ENCODE assay signal across 10 cellular contexts in genomic region chr9:122498883-122499288, GRCh38. TPM values are rescaled to one million over a fixed set of nuclear protein-coding genes. Genes with fewer than 3 reads are reported as not detected.
DNase-seq lines count a peak whose midpoint lies in the region; ATAC-seq and TF ChIP-seq lines count a peak whose summit lies in the region.
"Had no signal": no experiment of that assay in that cellular context is flagged by ENCODE, and none has a peak within 500 bp of the region (broad histone marks: within the 10 kb centered on the region; RNA-seq: fewer than 3 reads in every experiment).

No MANE protein-coding gene starts in this region.

- DNase-seq in NCI-H2196 (lab: John Stamatoyannopoulos, UW; ENCODE audit: unreplicated experiment), result peak; percentile 6
- no peak for DNase-seq in NCI-H2196 treated with DMSO at 0.1 percent for 48 hours (lab: John Stamatoyannopoulos, UW; ENCODE audit: unreplicated experiment)
- peak; percentile 78 for DNase-seq in GM23338 (ENCODE audit: low spot score)
- peak; percentile 83 for DNase-seq in NCI-H748 (lab: John Stamatoyannopoulos, UW; ENCODE audit: unreplicated experiment)
- peak; percentile 19 for DNase-seq in astrocyte of the spinal cord (ENCODE audit: low read depth, low spot score)
- DNase-seq in left kidney (ENCODE audit: low read depth, low spot score), result peak; percentile 52
- DNase-seq in Ammon's horn (ENCODE audit: low spot score), result no peak

- H3K27ac Mint-ChIP-seq in GM23338, result no peak overlapping the region

- H3K4me3 ChIP-seq in GM23338 (no peak overlapping the region), astrocyte of the spinal cord (ENCODE audit: low read depth, low read length) (no peak overlapping the region)

- in situ Hi-C loops in astrocyte of the spinal cord (cut with HindIII; ENCODE audit: low sequenced_read_pairs), result no loop called here

- H3K27ac ChIP-seq in GM23338 (ENCODE audit: low read depth), result no peak overlapping the region

- peaks cover 91% of the 10 kb centered on the region for H3K9me3 Mint-ChIP-seq in GM23338
- H3K9me3 Mint-ChIP-seq: central memory CD8-positive, alpha-beta T cell had no signal

- no peaks in the 10 kb centered on the region; the same call in 1 of the 3 replicates for H3K36me3 Mint-ChIP-seq in GM23338 (ENCODE audit: low read depth)

- no peaks in the 10 kb centered on the region for H3K4me1 ChIP-seq in GM23338 (ENCODE audit: insufficient read depth)

- H3K9me2 ChIP-seq in GM23338 (ENCODE audit: insufficient read depth), result no peaks in the 10 kb centered on the region

- H3K4me2 ChIP-seq in GM23338, result no peak overlapping the region

- peak; percentile 83 for ATAC-seq in GM23338
- ATAC-seq in HG03108 (IDR thresholded peaks at IDR 0.05; ENCODE audit: unreplicated experiment), result no peak

- no peaks in the 10 kb centered on the region for H3K4me1 Mint-ChIP-seq in GM23338
- H3K4me1 Mint-ChIP-seq: central memory CD8-positive, alpha-beta T cell had no signal

- no peaks in the 10 kb centered on the region for H4K20me1 ChIP-seq in GM23338 (replicated peaks; ENCODE audit: insufficient read depth)

- no peak overlapping the region for H3K4me3 Mint-ChIP-seq in GM23338
- H3K4me3 Mint-ChIP-seq: central memory CD8-positive, alpha-beta T cell had no signal

- no peaks in the 10 kb centered on the region for H3K79me2 ChIP-seq in GM23338 (replicated peaks; ENCODE audit: insufficient read depth)

- H3K27me3 Mint-ChIP-seq in GM23338 (ENCODE audit: insufficient read depth, low read depth, poor library complexity), result peaks cover 8% of the 10 kb centered on the region

- no peak overlapping the region for H2AFZ ChIP-seq in GM23338

- TF ChIP-seq CTCF in GM23338 (conservative IDR thresholded peaks at IDR 0.05; ENCODE audit: low read depth in 2 of 2), result peak; percentile 78 to 83
- TF ChIP-seq CTCF in astrocyte of the spinal cord (IDR thresholded peaks at IDR 0.05; ENCODE audit: low read depth, low read length), result peak; percentile 79

- H3F3A ChIP-seq in GM23338 (replicated peaks; ENCODE audit: low read depth), result no peaks in the 10 kb centered on the region

- no peaks in the 10 kb centered on the region; the same call in 1 of the 2 replicates for H3K27me3 ChIP-seq in GM23338 (ENCODE audit: insufficient read depth)

- H3K36me3 ChIP-seq in GM23338 (ENCODE audit: insufficient read depth), result no peaks in the 10 kb centered on the region; the same call in 1 of the 2 replicates

TF ChIP-seq in GM23338, 12 proteins besides CTCF, POLR2A, EP300 and RAD21:
- TF ChIP-seq ZNF462 (CRISPR knock-in tag; IDR thresholded peaks at IDR 0.05), result no peak

RNA-seq across cellular contexts. Expression of gene OR1J2, which starts 11.7 kb away (rescaled TPM):
- not detected in 2 replicates for total RNA-seq in GM23338 (2014; rRNA removed; shearing (Covaris generic))
- not detected in 2 replicates for polyA plus RNA-seq in GM23338 (2016; fragmentation: Nextera tagmentation; extraction: Ambion mirVana)
- total RNA-seq: Daoy had no signal

RNA-seq across cellular contexts. Expression of gene OR1J4, which starts 20.1 kb away (rescaled TPM):
- total RNA-seq in GM23338 (2014; rRNA removed; shearing (Covaris generic)), result not detected in 2 replicates
- polyA plus RNA-seq in GM23338 (2016; fragmentation: Nextera tagmentation; extraction: Ambion mirVana), result not detected in 2 replicates
- total RNA-seq: Daoy had no signal

RNA-seq across cellular contexts. Expression of gene OR1J1, which starts 21.2 kb away (rescaled TPM):
- not detected in 2 replicates for total RNA-seq in GM23338 (2014; rRNA removed; shearing (Covaris generic))
- polyA plus RNA-seq in GM23338 (2016; fragmentation: Nextera tagmentation; extraction: Ambion mirVana), result not detected in 2 replicates
- total RNA-seq: Daoy had no signal

RNA-seq across cellular contexts. Expression of gene OR1N1, which starts 28.2 kb away (rescaled TPM):
- total RNA-seq in GM23338 (2014; rRNA removed; shearing (Covaris generic)), result not detected in 2 replicates
- polyA plus RNA-seq in GM23338 (2016; fragmentation: Nextera tagmentation; extraction: Ambion mirVana), result not detected in 2 replicates
- total RNA-seq: Daoy had no signal

RNA-seq across cellular contexts. Expression of gene OR1N2, which starts 54.0 kb away (rescaled TPM):
- total RNA-seq in GM23338 (2014; rRNA removed; shearing (Covaris generic)), result not detected in 2 replicates
- polyA plus RNA-seq in GM23338 (2016; fragmentation: Nextera tagmentation; extraction: Ambion mirVana), result not detected in 2 replicates
- total RNA-seq: Daoy had no signal

Comparison
In these comparisons a context has a peak if more than half of its experiments do, and no peak if none do; other contexts are left out.
1. DNase-seq: peak in NCI-H2196 (single experiment), GM23338 (single experiment), NCI-H748 (single experiment), astrocyte of the spinal cord (single experiment) and left kidney (single experiment); none in NCI-H2196 treated with DMSO at 0.1 percent for 48 hours (single experiment) and Ammon's horn (single experiment).